22 cellular contexts compared by ENCODE assay signal in the genomic region with DNA sequence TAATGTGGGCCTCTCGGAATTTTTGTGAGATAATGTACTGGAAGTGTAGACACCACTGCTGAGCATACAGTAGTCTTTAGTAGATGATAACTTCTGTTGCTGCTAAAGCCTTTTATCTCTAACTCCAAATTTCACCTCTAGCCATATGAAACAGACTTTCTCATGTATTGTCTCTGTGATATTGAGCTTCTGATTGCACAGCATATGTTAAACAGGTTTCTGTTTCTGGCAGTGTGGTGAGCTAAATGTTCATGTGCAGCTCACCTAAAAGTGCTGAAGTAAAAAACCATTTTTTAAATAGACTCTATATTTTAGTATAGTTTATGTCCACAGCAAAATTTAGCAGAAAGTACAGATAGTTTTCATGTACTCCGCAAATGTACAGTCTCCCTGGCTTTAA.
"Had no signal": no experiment of that assay in that cellular context is flagged by ENCODE, and none has a peak within 500 bp of the region (broad histone marks: within the 10 kb centered on the region; RNA-seq: fewer than 3 reads in every experiment).

No MANE protein-coding gene starts in this region.

- H3K36me3 Mint-ChIP-seq: IgD-negative memory B cell had no signal

- H3K27ac Mint-ChIP-seq: IgD-negative memory B cell had no signal

- H3K27me3 Mint-ChIP-seq: IgD-negative memory B cell had no signal

- DNase-seq: MV-4-11, NCI-H1048, NCI-H1105, NCI-H1417, NCI-H1436 treated with DMSO at 0.1 percent for 48 hours, NCI-H1694, NCI-H187 treated with DMSO at 0.1 percent for 48 hours, NCI-H2029 treated with DMSO at 0.1 percent for 48 hours, NCI-H2171, NCI-H345, NCI-H446 treated with DMSO at 0.1 percent for 48 hours, NCI-H510A treated with DMSO at 0.1 percent for 48 hours, NCI-H526, NCI-H82, PC-3, SHP77 treated with DMSO at 0.1 percent for 48 hours, SJCRH30, T-helper 1 cell had no signal

- H3K9me3 Mint-ChIP-seq: IgD-negative memory B cell had no signal

- ATAC-seq: K562, Panc1, PC-3, SK-N-SH treated with all-trans-retinoic acid at 6 μM for 48 hours had no signal

- H3K4me3 Mint-ChIP-seq: IgD-negative memory B cell had no signal

- H3K4me1 Mint-ChIP-seq: IgD-negative memory B cell had no signal
